In genomic region chr4:111037591-111037990, GRCh38 we compare ENCODE assay signal across 20 cellular contexts.
DNase-seq lines count a peak whose midpoint lies in the region; ATAC-seq, FAIRE-seq and TF ChIP-seq lines count a peak whose summit lies in the region.
"Had no signal": no experiment of that assay in that cellular context is flagged by ENCODE, and none has a peak within 500 bp of the region (broad histone marks: within the 10 kb centered on the region; RNA-seq: fewer than 3 reads in every experiment).

No MANE protein-coding gene starts in this region.

- peak overlapping the region; percentile 20 for H3K27ac Mint-ChIP-seq in CD8-positive, alpha-beta T cell
- peak overlapping the region; percentile 24 to 84 (median 82) for H3K27ac Mint-ChIP-seq in nephron
- H3K27ac Mint-ChIP-seq: B cell; CD4-positive, CD25-positive, alpha-beta regulatory T cell; T-helper 2 cell treated with Interferon-gamma antibody and Interleukin-4, amounts not matched to agents 5 μg/mL and 100 μg/mL, for 36 hours had no signal

- H3K27ac ChIP-seq in CD8-positive, alpha-beta T cell (ENCODE audit: low read depth, low read length), result no peak overlapping the region
- H3K27ac ChIP-seq: 22Rv1, PC-9 had no signal

- H3K27me3 Mint-ChIP-seq in CD8-positive, alpha-beta T cell (ENCODE audit: low read depth), result no peaks in the 10 kb centered on the region
- no peaks in the 10 kb centered on the region for H3K27me3 Mint-ChIP-seq in nephron (ENCODE audit: low read depth)
- H3K27me3 Mint-ChIP-seq: B cell; CD4-positive, CD25-positive, alpha-beta regulatory T cell had no signal

- H3K4me1 Mint-ChIP-seq in CD8-positive, alpha-beta T cell (ENCODE audit: low read depth), result no peaks in the 10 kb centered on the region
- peaks cover 21% of the 10 kb centered on the region for H3K4me1 Mint-ChIP-seq in nephron
- H3K4me1 Mint-ChIP-seq: B cell; CD4-positive, CD25-positive, alpha-beta regulatory T cell had no signal

- H3K27me3 ChIP-seq in CD8-positive, alpha-beta T cell (ENCODE audit: insufficient read depth, low read length), result no peaks in the 10 kb centered on the region

- H3K9me3 ChIP-seq in CD8-positive, alpha-beta T cell (ENCODE audit: low read length), result no peaks in the 10 kb centered on the region

- no peaks in the 10 kb centered on the region for H3K36me3 ChIP-seq in CD8-positive, alpha-beta T cell (ENCODE audit: insufficient read depth, low read length)

- intact Hi-C loops in CD8-positive, alpha-beta T cell (cut with DNase I, micrococcal nuclease), result no loop called here

- no peaks in the 10 kb centered on the region for H3K4me1 ChIP-seq in CD8-positive, alpha-beta T cell (ENCODE audit: insufficient read depth, low read length)

- POLR2A ChIA-PET in CD8-positive, alpha-beta T cell (lab: Charles Lee), result no interaction called here

- no peaks in the 10 kb centered on the region for H3K36me3 Mint-ChIP-seq in CD8-positive, alpha-beta T cell
- H3K36me3 Mint-ChIP-seq in nephron (ENCODE audit: low read depth), result no peaks in the 10 kb centered on the region
- H3K36me3 Mint-ChIP-seq: CD4-positive, CD25-positive, alpha-beta regulatory T cell had no signal

- DNase-seq in NCI-H1417 (lab: John Stamatoyannopoulos, UW) (peak; percentile 22 to 81 (median 54)), NCI-H1417 treated with DMSO at 0.1 percent for 48 hours (lab: John Stamatoyannopoulos, UW) (no peak), NCI-H526 treated with DMSO at 0.1 percent for 48 hours (lab: John Stamatoyannopoulos, UW) (peak; percentile 29), H4 (ENCODE audit: low spot score) (no peak), D721Med (ENCODE audit: insufficient read length, low spot score) (no peak)
- no peak for DNase-seq in CD8-positive, alpha-beta T cell
- no peak for DNase-seq in activated CD4-positive, alpha-beta T cell treated with anti-CD3 and anti-CD28 coated beads, Interleukin-2, amount 50 U/mL, for 1 hour
- DNase-seq: CD4-positive, CD25-positive, alpha-beta regulatory T cell; DND-41; NCI-H1436; NCI-H2107; NCI-H446; PC-9 had no signal

- TF ChIP-seq CTCF in CD8-positive, alpha-beta T cell (IDR thresholded peaks at IDR 0.05), result no peak
- TF ChIP-seq CTCF in nephron (IDR thresholded peaks at IDR 0.05; ENCODE audit: unreplicated experiment in 3 of 3) (no peak), D721Med (IDR thresholded peaks at IDR 0.05; ENCODE audit: insufficient read depth, missing control alignments) (no peak)

- no peaks in the 10 kb centered on the region for H3K9me3 Mint-ChIP-seq in CD8-positive, alpha-beta T cell
- no peaks in the 10 kb centered on the region for H3K9me3 Mint-ChIP-seq in nephron
- H3K9me3 Mint-ChIP-seq: T-helper 2 cell treated with Interferon-gamma antibody and Interleukin-4, amounts not matched to agents 5 μg/mL and 100 μg/mL, for 36 hours had no signal

- no peak overlapping the region for H3K4me3 Mint-ChIP-seq in CD8-positive, alpha-beta T cell
- no peak overlapping the region for H3K4me3 Mint-ChIP-seq in nephron
- H3K4me3 Mint-ChIP-seq: B cell; CD4-positive, CD25-positive, alpha-beta regulatory T cell; T-helper 2 cell treated with Interferon-gamma antibody and Interleukin-4, amounts not matched to agents 5 μg/mL and 100 μg/mL, for 36 hours had no signal

- CTCF ChIA-PET in CD8-positive, alpha-beta T cell (lab: Charles Lee), result no interaction called here

- ATAC-seq in CD8-positive, alpha-beta T cell, result no peak

- no peak for FAIRE-seq in D721Med (lab: Jason Lieb, UNC)
- FAIRE-seq: G401.6, GM12891, H1 had no signal

- no peak overlapping the region for H3K4me3 ChIP-seq in CD8-positive, alpha-beta T cell (ENCODE audit: low read depth, low read length)
- H3K4me3 ChIP-seq: PC-9 had no signal

Comparison
In these comparisons a context has a peak if more than half of its experiments do, and no peak if none do; other contexts are left out.
1. DNase-seq: peak in NCI-H1417 (3 of 3) and NCI-H526 treated with DMSO at 0.1 percent for 48 hours (single experiment); none in NCI-H1417 treated with DMSO at 0.1 percent for 48 hours (single experiment), CD8-positive, alpha-beta T cell (0 of 7), activated CD4-positive, alpha-beta T cell treated with anti-CD3 and anti-CD28 coated beads, Interleukin-2, amount 50 U/mL, for 1 hour (single experiment), H4 (single experiment) and D721Med (single experiment).